In the genomic region with DNA sequence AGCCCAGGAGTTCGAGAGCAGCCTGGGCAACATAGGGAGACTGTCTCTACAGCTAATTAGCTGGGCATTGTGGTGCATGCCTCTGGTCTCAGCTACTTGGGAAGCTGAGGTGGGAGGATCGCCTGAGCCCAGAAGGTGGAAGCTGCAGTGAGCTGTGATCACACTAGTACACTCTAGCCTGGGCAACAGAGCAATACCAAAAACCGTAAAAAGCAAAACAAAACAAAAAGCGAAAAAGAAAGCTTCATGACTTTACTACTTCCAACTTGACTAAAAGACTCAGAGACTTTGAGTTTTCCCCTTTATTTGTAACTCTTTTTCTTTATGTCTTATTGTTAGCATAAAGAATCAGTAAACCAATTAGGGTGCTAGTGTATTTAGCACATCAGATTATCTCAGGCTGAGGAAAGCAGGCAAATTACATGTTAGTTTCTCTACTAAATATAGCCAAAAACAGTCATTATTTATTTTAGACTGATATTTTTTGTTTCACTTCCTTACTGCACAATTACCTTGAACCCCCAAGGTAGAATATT, we compare ENCODE assay signal across 12 cellular contexts. TPM values are rescaled to one million over a fixed set of nuclear protein-coding genes. Genes with fewer than 3 reads are reported as not detected.
DNase-seq lines count a peak whose midpoint lies in the region; ATAC-seq and TF ChIP-seq lines count a peak whose summit lies in the region.
"Had no signal": no experiment of that assay in that cellular context is flagged by ENCODE, and none has a peak within 500 bp of the region (broad histone marks: within the 10 kb centered on the region; RNA-seq: fewer than 3 reads in every experiment).

No MANE protein-coding gene starts in this region.

- peak; percentile 82 for ATAC-seq in GM19395 (IDR thresholded peaks at IDR 0.05; ENCODE audit: unreplicated experiment)
- ATAC-seq in HG02852 (IDR thresholded peaks at IDR 0.05; ENCODE audit: unreplicated experiment) = peak; percentile 79
- peak; percentile 54 for ATAC-seq in HG03575 (IDR thresholded peaks at IDR 0.05; ENCODE audit: extremely low read depth, insufficient number of reproducible peaks, low FRiP score, unreplicated experiment)

- no peak overlapping the region for H3K27ac ChIP-seq in ovary
- H3K27ac ChIP-seq: BLaER1 had no signal

- WGBS in ovary, 3 donors = 79 to 86% (median 84%) methylated on average over 4 of the region's 4 CpGs

- H3K4me1 ChIP-seq in ovary (ENCODE audit: insufficient read depth) = no peaks in the 10 kb centered on the region

- DNase-seq in GM13976 (ENCODE audit: low spot score) = peak; percentile 49
- no peak for DNase-seq in pons (ENCODE audit: low spot score)
- DNase-seq in NCI-H1048 (lab: John Stamatoyannopoulos, UW) = no peak
- DNase-seq in ovary = no peak
- DNase-seq in activated CD4-positive, CD25-positive, alpha-beta regulatory T cell treated with anti-CD3 and anti-CD28 coated beads, Interleukin-2, amount 50 U/mL, for 72 hours = no peak
- DNase-seq: activated T-cell treated with anti-CD3 and anti-CD28 coated beads, Interleukin-2, amount 50 U/mL, for 1 hour; mammary epithelial cell; T-helper 1 cell had no signal

- intact Hi-C loops in ovary (cut with DNase I) = no loop called here

- TF ChIP-seq POLR2A in ovary (IDR thresholded peaks at IDR 0.05) = no peak

- no peak for TF ChIP-seq CTCF in GM13976 (IDR thresholded peaks at IDR 0.05; ENCODE audit: borderline replicate concordance, control extremely low read depth, extremely low read depth, insufficient read depth, missing control alignments)
- no peak for TF ChIP-seq CTCF in ovary (IDR thresholded peaks at IDR 0.05)

- no peaks in the 10 kb centered on the region for H3K36me3 ChIP-seq in ovary

- TF ChIP-seq EP300 in ovary (IDR thresholded peaks at IDR 0.05) = no peak

- no peaks in the 10 kb centered on the region for H3K9me3 ChIP-seq in ovary
- H3K9me3 ChIP-seq: BLaER1 had no signal

- H3K4me3 ChIP-seq in ovary = no peak overlapping the region
- H3K4me3 ChIP-seq: BLaER1 had no signal

- in situ Hi-C loops in GM13976 (cut with MboI; ENCODE audit: low sequenced_read_pairs, unreplicated experiment) = loop anchor here (25.0 kb wide), 1 partner anchor 288 kb away; the partner anchor contains the start of gene SLC30A5

- H3K27me3 ChIP-seq in ovary = no peaks in the 10 kb centered on the region
- H3K27me3 ChIP-seq: BLaER1 had no signal

RNA-seq across cellular contexts. Expression of gene RAD17, which starts 5.4 kb away (rescaled TPM):
- total RNA-seq in ovary = 10 to 100 TPM; 11.9 to 21.7 (median 20.6) TPM
- polyA plus RNA-seq in ovary = 10 to 100 TPM; 11.8 to 16.9 TPM

RNA-seq across cellular contexts. Expression of gene AK6, which starts 5.7 kb away (rescaled TPM):
- 10 to 100 TPM; 21.2 to 31.5 (median 27.0) TPM for total RNA-seq in ovary
- 10 to 100 TPM; 29.8 to 40.2 TPM for polyA plus RNA-seq in ovary

RNA-seq across cellular contexts. Expression of gene TAF9, which starts 5.7 kb away (rescaled TPM):
- 10 to 100 TPM; 19.7 to 48.2 (median 34.9) TPM for total RNA-seq in ovary
- 10 to 100 TPM; 46.2 to 47.2 TPM for polyA plus RNA-seq in ovary

RNA-seq across cellular contexts. Expression of gene MARVELD2, which starts 39.9 kb away (rescaled TPM):
- total RNA-seq in ovary = 1 to 10 TPM in 4 of 7 donors, under 1 TPM in 3; 0.25 to 9.2 (median 1.9) TPM
- polyA plus RNA-seq in ovary = 1 to 10 TPM in 1 of 2 donors, under 1 TPM in 1; 0.30 to 1.7 TPM

RNA-seq across cellular contexts. Expression of gene CCDC125, which starts 42.4 kb away (rescaled TPM):
- 1 to 10 TPM; 5.7 to 7.8 (median 6.7) TPM for total RNA-seq in ovary
- 1 to 10 TPM; 2.2 to 6.9 TPM for polyA plus RNA-seq in ovary
